8 cellular contexts compared by ENCODE assay signal in genomic region chr16:28863929-28864886, GRCh38. TPM values are rescaled to one million over a fixed set of nuclear protein-coding genes. Genes with fewer than 3 reads are reported as not detected.
DNase-seq lines count a peak whose midpoint lies in the region; ATAC-seq and TF ChIP-seq lines count a peak whose summit lies in the region.

No MANE protein-coding gene starts in this region.

- H3K4me3 ChIP-seq in iPS-11a (ENCODE audit: low read depth, low read length) (peak overlapping the region; percentile 97), smooth muscle cell (peak overlapping the region; percentile 100)

- peak overlapping the region; percentile 100 for H2AFZ ChIP-seq in smooth muscle cell (ENCODE audit: low read depth)

- H3K9ac ChIP-seq in smooth muscle cell (ENCODE audit: low read depth): peak overlapping the region; percentile 94

- peaks cover 37% of the 10 kb centered on the region for H3K36me3 Mint-ChIP-seq in CD4-positive, alpha-beta T cell (ENCODE audit: low read depth)

- H3K4me3 Mint-ChIP-seq in CD4-positive, alpha-beta T cell: peak overlapping the region; percentile 95

- peak in 2 of 10 experiments; percentile 12 to 24 for DNase-seq in CD4-positive, alpha-beta T cell
- DNase-seq in amniotic epithelial cell (ENCODE audit: low read depth): peak; percentile 45
- no peak for DNase-seq in smooth muscle cell (lab: John Stamatoyannopoulos, UW; ENCODE audit: unreplicated experiment)
- DNase-seq in NCI-H2107 (lab: John Stamatoyannopoulos, UW): no peak

- H3K9me3 Mint-ChIP-seq in CD4-positive, alpha-beta T cell: no peaks in the 10 kb centered on the region

- H3K79me2 ChIP-seq in smooth muscle cell (ENCODE audit: low read depth): peaks cover 29% of the 10 kb centered on the region

- no peaks in the 10 kb centered on the region for H3K27me3 Mint-ChIP-seq in CD4-positive, alpha-beta T cell

- no peaks in the 10 kb centered on the region for H3K36me3 ChIP-seq in smooth muscle cell (ENCODE audit: low read depth)

- no peaks in the 10 kb centered on the region for H3K9me3 ChIP-seq in CD4-positive, alpha-beta T cell (ENCODE audit: control insufficient read depth, low read length)
- no peaks in the 10 kb centered on the region for H3K9me3 ChIP-seq in smooth muscle cell (replicated peaks; ENCODE audit: low read depth)

- CTCF ChIA-PET in CD4-positive, alpha-beta T cell (lab: Charles Lee): interaction anchor here (0.6 to 3.9 kb wide), 5 partner anchors 17 to 80 kb away, joined by 3 to 44 read pairs (median 7); partner anchors contain the start of gene TUFM

- peak overlapping the region; percentile 95 for H3K27ac Mint-ChIP-seq in CD4-positive, alpha-beta T cell

- WGBS in smooth muscle cell (ENCODE audit: low lambda C conversion rate): 19% methylated on average over 33 of the region's 46 CpGs

- H3F3A ChIP-seq in smooth muscle cell (ENCODE audit: low read depth): no peaks in the 10 kb centered on the region

- peak overlapping the region; percentile 90 for H3K27ac ChIP-seq in CD4-positive, alpha-beta T cell (ENCODE audit: low read depth, low read length)
- H3K27ac ChIP-seq in smooth muscle cell (ENCODE audit: low read depth): peak overlapping the region; percentile 90

- H3K4me1 Mint-ChIP-seq in CD4-positive, alpha-beta T cell (ENCODE audit: low read depth): peaks cover 30% of the 10 kb centered on the region

- H3K4me2 ChIP-seq in smooth muscle cell: peak overlapping the region; percentile 96

- no peaks in the 10 kb centered on the region for H3K27me3 ChIP-seq in CD4-positive, alpha-beta T cell (ENCODE audit: control insufficient read depth, insufficient read depth, low read length)
- no peaks in the 10 kb centered on the region for H3K27me3 ChIP-seq in smooth muscle cell (ENCODE audit: low read depth)

- ATAC-seq in CD4-positive, alpha-beta T cell (ENCODE audit: poor library complexity): peak; percentile 2
- ATAC-seq in HG03135 (IDR thresholded peaks at IDR 0.05; ENCODE audit: unreplicated experiment) (peak; percentile 2), HG03108 (IDR thresholded peaks at IDR 0.05; ENCODE audit: unreplicated experiment) (no peak), HG02623 (IDR thresholded peaks at IDR 0.05; ENCODE audit: unreplicated experiment) (no peak)

- peaks cover 20% of the 10 kb centered on the region for H4K20me1 ChIP-seq in smooth muscle cell (ENCODE audit: low read depth)

- intact Hi-C loops in CD4-positive, alpha-beta T cell (cut with DNase I, micrococcal nuclease): loop anchor here (1.0 to 2.0 kb wide), 3 partner anchors 15 to 41 kb away; partner anchors contain the start of genes TUFM (in 2 of the 2) and ATP2A1 (in 1 of the 2)

- H3K4me1 ChIP-seq in smooth muscle cell (ENCODE audit: low read depth): peaks cover 12% of the 10 kb centered on the region

- POLR2A ChIA-PET in CD4-positive, alpha-beta T cell (lab: Charles Lee): interaction anchor here (0.6 to 5.9 kb wide), 13 partner anchors 13 to 1498 kb away, joined by 3 to 118 read pairs (median 6); partner anchors contain the start of genes ATP2A1, ATXN2L, NFATC2IP and RABEP2

- no peak for TF ChIP-seq CTCF in CD4-positive, alpha-beta T cell (IDR thresholded peaks at IDR 0.05)
- no peak for TF ChIP-seq CTCF in smooth muscle cell (IDR thresholded peaks at IDR 0.05; ENCODE audit: borderline replicate concordance, insufficient read depth, poor library complexity, severe bottlenecking)

RNA-seq across cellular contexts. Expression of gene SH2B1, which starts 0.6 kb away (rescaled TPM):
- 10 to 100 TPM; 50.6 to 58.9 TPM for total RNA-seq in CD4-positive, alpha-beta T cell
- total RNA-seq in smooth muscle cell: 11.4 and 17.3 TPM in 2 replicates
- polyA plus RNA-seq in smooth muscle cell: 17.3 and 18.8 TPM in 2 replicates

RNA-seq across cellular contexts. Expression of gene ATP2A1, which starts 14.1 kb away (rescaled TPM):
- total RNA-seq in CD4-positive, alpha-beta T cell: under 1 TPM; 0.56 to 0.77 TPM
- total RNA-seq in smooth muscle cell: 0.09 and 0.36 TPM in 2 replicates
- polyA plus RNA-seq in smooth muscle cell: 0.87 and 1.2 TPM in 2 replicates

RNA-seq across cellular contexts. Expression of gene TUFM, which starts 18.1 kb away (rescaled TPM):
- 100 to 1,000 TPM; 102 to 103 TPM for total RNA-seq in CD4-positive, alpha-beta T cell
- 67.2 and 76.1 TPM in 2 replicates for total RNA-seq in smooth muscle cell
- 191 and 200 TPM in 2 replicates for polyA plus RNA-seq in smooth muscle cell

RNA-seq across cellular contexts. Expression of gene ATXN2L, which starts 41.4 kb away (rescaled TPM):
- 100 to 1,000 TPM; 292 to 304 TPM for total RNA-seq in CD4-positive, alpha-beta T cell
- 81.2 and 89.3 TPM in 2 replicates for total RNA-seq in smooth muscle cell
- 93.3 and 108 TPM in 2 replicates for polyA plus RNA-seq in smooth muscle cell

Comparison
In these comparisons a context has a peak if more than half of its experiments do, and no peak if none do; other contexts are left out.
1. ATAC-seq: peak in CD4-positive, alpha-beta T cell (single experiment) and HG03135 (single experiment); none in HG03108 (single experiment) and HG02623 (single experiment).